Comparison of ENCODE assay signal across 8 cellular contexts in the genomic region with DNA sequence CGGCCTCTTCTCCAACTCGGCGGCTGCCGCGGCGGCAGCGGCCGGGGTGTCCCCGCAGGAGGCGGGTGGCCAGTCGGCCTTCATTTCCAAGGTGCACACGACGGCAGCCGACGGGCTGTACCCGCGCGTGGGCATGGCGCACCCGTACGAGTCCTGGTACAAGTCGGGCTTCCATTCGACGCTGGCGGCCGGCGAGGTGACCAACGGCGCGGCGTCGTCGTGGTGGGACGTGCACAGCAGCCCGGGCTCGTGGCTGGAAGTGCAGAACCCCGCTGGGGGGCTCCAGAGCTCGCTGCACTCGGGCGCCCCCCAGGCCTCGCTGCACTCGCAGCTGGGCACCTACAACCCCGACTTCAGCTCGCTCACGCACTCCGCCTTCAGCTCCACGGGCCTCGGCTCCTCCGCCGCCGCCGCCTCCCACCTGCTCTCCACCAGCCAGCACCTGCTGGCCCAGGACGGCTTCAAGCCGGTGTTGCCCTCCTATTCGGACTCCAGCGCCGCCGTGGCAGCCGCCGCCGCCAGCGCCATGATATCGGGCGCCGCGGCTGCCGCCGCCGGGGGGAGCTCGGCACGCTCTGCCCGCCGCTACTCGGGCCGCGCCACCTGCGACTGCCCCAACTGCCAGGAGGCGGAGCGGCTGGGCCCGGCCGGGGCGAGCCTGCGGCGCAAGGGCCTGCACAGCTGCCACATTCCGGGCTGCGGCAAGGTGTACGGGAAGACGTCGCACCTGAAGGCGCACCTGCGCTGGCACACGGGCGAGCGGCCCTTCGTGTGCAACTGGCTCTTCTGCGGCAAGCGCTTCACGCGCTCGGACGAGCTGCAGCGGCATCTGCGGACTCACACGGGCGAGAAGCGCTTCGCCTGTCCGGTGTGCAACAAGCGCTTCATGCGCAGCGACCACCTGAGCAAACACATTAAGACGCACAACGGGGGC. TPM values are rescaled to one million over a fixed set of nuclear protein-coding genes. Genes with fewer than 3 reads are reported as not detected.
DNase-seq lines count a peak whose midpoint lies in the region; ATAC-seq and TF ChIP-seq lines count a peak whose summit lies in the region.

No MANE protein-coding gene starts in this region.

- CTCF ChIA-PET in activated CD4-positive, alpha-beta T cell treated with anti-CD3 and anti-CD28 coated beads, Interleukin-2, amount 10 ng/mL, durations not matched to agents 7 days and 5 days (lab: Charles Lee), result interaction anchor here (1.1 to 1.5 kb wide), 3 partner anchors 8 to 1790 kb away, joined by 3 to 4 read pairs (median 3); no protein-coding TSS in a partner anchor

- TF ChIP-seq CTCF in NB4 (IDR thresholded peaks at IDR 0.05; ENCODE audit: low read depth, low read length), result peak; percentile 23
- no peak for TF ChIP-seq CTCF in fibroblast of villous mesenchyme (IDR thresholded peaks at IDR 0.05; ENCODE audit: insufficient read depth, low read depth, low read length)
- TF ChIP-seq CTCF in sigmoid colon (IDR thresholded peaks at IDR 0.05), result no peak

- peak overlapping the region; percentile 59 to 94 (median 71) for H3K4me3 Mint-ChIP-seq in CD4-positive, CD25-positive, alpha-beta regulatory T cell
- H3K4me3 Mint-ChIP-seq in activated CD4-positive, alpha-beta T cell treated with anti-CD3 and anti-CD28 coated beads, Interleukin-2, amount 10 ng/mL, durations not matched to agents 7 days and 5 days, result peak overlapping the region; percentile 58

- H3K27me3 ChIP-seq in CD4-positive, CD25-positive, alpha-beta regulatory T cell (ENCODE audit: control insufficient read depth, insufficient read depth, low read length), result peaks cover 46% of the 10 kb centered on the region
- peaks cover 90 to 100% (median 100%) of the 10 kb centered on the region in 3 donors for H3K27me3 ChIP-seq in sigmoid colon

- peaks cover 31 to 47% (median 37%) of the 10 kb centered on the region in 4 donors for H3K4me1 Mint-ChIP-seq in CD4-positive, CD25-positive, alpha-beta regulatory T cell
- H3K4me1 Mint-ChIP-seq in activated CD4-positive, alpha-beta T cell treated with anti-CD3 and anti-CD28 coated beads, Interleukin-2, amount 10 ng/mL, durations not matched to agents 7 days and 5 days, result peaks cover 41% of the 10 kb centered on the region

- ATAC-seq in CD4-positive, CD25-positive, alpha-beta regulatory T cell (ENCODE audit: low read depth in 2 of 2), result peak; percentile 26 to 27
- ATAC-seq in GM19395 (IDR thresholded peaks at IDR 0.05; ENCODE audit: unreplicated experiment) (peak; percentile 34), GM21360 (IDR thresholded peaks at IDR 0.05; ENCODE audit: unreplicated experiment) (no peak)

- TF ChIP-seq POLR2A in NB4 (IDR thresholded peaks at IDR 0.05; ENCODE audit: extremely low read depth, insufficient read length), result peak; percentile 16
- no peak for TF ChIP-seq POLR2A in sigmoid colon (IDR thresholded peaks at IDR 0.05)

- H3K27ac ChIP-seq in CD4-positive, CD25-positive, alpha-beta regulatory T cell (ENCODE audit: insufficient read depth, low read length, poor library complexity, severe bottlenecking), result no peak overlapping the region
- H3K27ac ChIP-seq in sigmoid colon, result no peak overlapping the region

- 1 to 2% methylated on average over 113 of the region's 113 CpGs for WGBS in sigmoid colon, 2 donors

- peaks cover 1 to 4% of the 10 kb centered on the region in 2 experiments for H3K9me3 ChIP-seq in CD4-positive, CD25-positive, alpha-beta regulatory T cell (ENCODE audit: control insufficient read depth in 2 of 2, low read length in 2 of 2)
- H3K9me3 ChIP-seq in sigmoid colon, result no peaks in the 10 kb centered on the region

- peaks cover 81% of the 10 kb centered on the region for H3K4me1 ChIP-seq in CD4-positive, CD25-positive, alpha-beta regulatory T cell (ENCODE audit: control insufficient read depth, insufficient read depth, low read length, poor library complexity, severe bottlenecking)
- peaks cover 0 to 73% (median 61%) of the 10 kb centered on the region in 4 donors for H3K4me1 ChIP-seq in sigmoid colon

- peak in 1 of 3 donors; percentile 61 for DNase-seq in CD4-positive, CD25-positive, alpha-beta regulatory T cell
- peak; percentile 84 for DNase-seq in NB4 (ENCODE audit: low read depth)
- DNase-seq in activated CD4-positive, alpha-beta T cell treated with anti-CD3 and anti-CD28 coated beads, Interleukin-2, amount 10 ng/mL, durations not matched to agents 7 days and 5 days, result no peak
- no peak for DNase-seq in fibroblast of villous mesenchyme (ENCODE audit: low read depth)
- no peak for DNase-seq in sigmoid colon
- no peak for DNase-seq in pons (ENCODE audit: low spot score)

- H3K36me3 Mint-ChIP-seq in CD4-positive, CD25-positive, alpha-beta regulatory T cell, result peaks cover 4% of the 10 kb centered on the region
- no peaks in the 10 kb centered on the region for H3K36me3 Mint-ChIP-seq in activated CD4-positive, alpha-beta T cell treated with anti-CD3 and anti-CD28 coated beads, Interleukin-2, amount 10 ng/mL, durations not matched to agents 7 days and 5 days (ENCODE audit: low read depth)

- H3K9me3 Mint-ChIP-seq in CD4-positive, CD25-positive, alpha-beta regulatory T cell, result peaks cover 0 to 14% (median 0%) of the 10 kb centered on the region in 7 donors
- H3K9me3 Mint-ChIP-seq in activated CD4-positive, alpha-beta T cell treated with anti-CD3 and anti-CD28 coated beads, Interleukin-2, amount 10 ng/mL, durations not matched to agents 7 days and 5 days, result no peaks in the 10 kb centered on the region

- intact Hi-C loops in sigmoid colon (cut with DNase I), result loop anchor here (5.0 to 10.0 kb wide), 4 partner anchors 89 to 1112 kb away; partner anchors contain the start of genes OLA1 and SP3

- POLR2A ChIA-PET in activated CD4-positive, alpha-beta T cell treated with anti-CD3 and anti-CD28 coated beads, Interleukin-2, amount 10 ng/mL, durations not matched to agents 7 days and 5 days (lab: Charles Lee), result no interaction called here

- peaks cover 77% of the 10 kb centered on the region for H3K27me3 Mint-ChIP-seq in CD4-positive, CD25-positive, alpha-beta regulatory T cell
- H3K27me3 Mint-ChIP-seq in activated CD4-positive, alpha-beta T cell treated with anti-CD3 and anti-CD28 coated beads, Interleukin-2, amount 10 ng/mL, durations not matched to agents 7 days and 5 days, result peaks cover 72% of the 10 kb centered on the region

- H3K27ac Mint-ChIP-seq in CD4-positive, CD25-positive, alpha-beta regulatory T cell, result peak overlapping the region in 1 of 3 donors; percentile 83
- H3K27ac Mint-ChIP-seq in activated CD4-positive, alpha-beta T cell treated with anti-CD3 and anti-CD28 coated beads, Interleukin-2, amount 10 ng/mL, durations not matched to agents 7 days and 5 days, result no peak overlapping the region

- H3K4me3 ChIP-seq in CD4-positive, CD25-positive, alpha-beta regulatory T cell (ENCODE audit: low read depth, low read length), result no peak overlapping the region
- H3K4me3 ChIP-seq in NB4 (ENCODE audit: low read depth, low read length) (peak overlapping the region; percentile 44), fibroblast of villous mesenchyme (ENCODE audit: low read depth, low read length) (peak overlapping the region; percentile 43), sigmoid colon (peak overlapping the region in 3 of 4 donors; percentile 9 to 28 (median 26))

- TF ChIP-seq EP300 in sigmoid colon (IDR thresholded peaks at IDR 0.05), result no peak

- H3K36me3 ChIP-seq in CD4-positive, CD25-positive, alpha-beta regulatory T cell (ENCODE audit: control insufficient read depth, insufficient read depth, low read length), result no peaks in the 10 kb centered on the region
- H3K36me3 ChIP-seq in sigmoid colon, result no peaks in the 10 kb centered on the region

RNA-seq across cellular contexts. Expression of gene SP9, which starts 1.9 kb away (rescaled TPM):
- total RNA-seq in CD4-positive, CD25-positive, alpha-beta regulatory T cell, result not detected
- polyA plus RNA-seq in CD4-positive, CD25-positive, alpha-beta regulatory T cell, result not detected
- not detected for total RNA-seq in activated CD4-positive, alpha-beta T cell treated with anti-CD3 and anti-CD28 coated beads, Interleukin-2, amount 10 ng/mL, durations not matched to agents 7 days and 5 days
- under 0.01 and 0.43 TPM in 2 replicates for total RNA-seq in fibroblast of villous mesenchyme
- total RNA-seq in sigmoid colon, result not detected
- not detected for polyA plus RNA-seq in sigmoid colon

RNA-seq across cellular contexts. Expression of gene SCRN3, which starts 58.9 kb away (rescaled TPM):
- total RNA-seq in CD4-positive, CD25-positive, alpha-beta regulatory T cell, result 11.5 TPM
- polyA plus RNA-seq in CD4-positive, CD25-positive, alpha-beta regulatory T cell, result 10 to 100 TPM; 10.0 to 12.8 (median 11.4) TPM
- total RNA-seq in activated CD4-positive, alpha-beta T cell treated with anti-CD3 and anti-CD28 coated beads, Interleukin-2, amount 10 ng/mL, durations not matched to agents 7 days and 5 days, result 10 to 100 TPM; 16.8 to 16.9 TPM
- 23.7 and 25.1 TPM in 2 replicates for total RNA-seq in fibroblast of villous mesenchyme
- total RNA-seq in sigmoid colon, result 10 to 100 TPM; 13.7 to 25.0 (median 15.4) TPM
- polyA plus RNA-seq in sigmoid colon, result 10 to 100 TPM in 2 of 3 donors, 1 to 10 TPM in 1; 9.6 to 31.0 (median 15.3) TPM
